11 cellular contexts compared by ENCODE assay signal in genomic region chr10:3538291-3538849, GRCh38.
DNase-seq lines count a peak whose midpoint lies in the region; TF ChIP-seq lines count a peak whose summit lies in the region.
"Had no signal": no experiment of that assay in that cellular context is flagged by ENCODE, and none has a peak within 500 bp of the region (broad histone marks: within the 10 kb centered on the region; RNA-seq: fewer than 3 reads in every experiment).

No MANE protein-coding gene starts in this region.

- no peak overlapping the region for H3K9ac ChIP-seq in neuronal stem cell (ENCODE audit: low read depth, low read length, poor library complexity)

- no peak overlapping the region for H3K4me2 ChIP-seq in neuronal stem cell (ENCODE audit: insufficient read depth, low read length, poor library complexity, severe bottlenecking)

- peak overlapping the region; percentile 63 for H3K18ac ChIP-seq in neuronal stem cell (ENCODE audit: low read length)

- no peak overlapping the region for H3K4ac ChIP-seq in neuronal stem cell (ENCODE audit: low read length)

- H3K23ac ChIP-seq in neuronal stem cell (ENCODE audit: low read depth, low read length, poor library complexity): peak overlapping the region; percentile 63

- no peaks in the 10 kb centered on the region for H3K36me3 ChIP-seq in neuronal stem cell (replicated peaks in 1 of 2; ENCODE audit: control insufficient read depth in 2 of 2, insufficient read depth in 2 of 2, low read length in 2 of 2)

- H3K27me3 ChIP-seq in neuronal stem cell (ENCODE audit: control insufficient read depth in 3 of 3, insufficient read depth in 3 of 3, low read depth in 1 of 3, low read length in 3 of 3): no peaks in the 10 kb centered on the region

- no peak overlapping the region for H2AK5ac ChIP-seq in neuronal stem cell (ENCODE audit: low read depth, low read length)

- DNase-seq in DMS53 (lab: John Stamatoyannopoulos, UW): peak; percentile 96
- DNase-seq in NCI-H2029 treated with DMSO at 0.1 percent for 48 hours (lab: John Stamatoyannopoulos, UW): peak; percentile 27
- no peak for DNase-seq in coronary artery (ENCODE audit: low spot score)
- no peak for DNase-seq in neuronal stem cell (ENCODE audit: low spot score)
- no peak for DNase-seq in NCI-H1105 treated with DMSO at 0.1 percent for 48 hours (lab: John Stamatoyannopoulos, UW)
- no peak for DNase-seq in DMS79 treated with DMSO at 0.1 percent for 48 hours (lab: John Stamatoyannopoulos, UW)
- no peak for DNase-seq in NCI-H2171 (lab: John Stamatoyannopoulos, UW)
- no peak for DNase-seq in DMS79 (lab: John Stamatoyannopoulos, UW)
- DNase-seq: activated CD8-positive, alpha-beta memory T cell treated with anti-CD3 and anti-CD28 coated beads, Interleukin-2, amount 10 ng/mL, durations not matched to agents 7 days and 5 days; left colon; NCI-H524 had no signal

- no peak for TF ChIP-seq CTCF in coronary artery (IDR thresholded peaks at IDR 0.05)

- no peak overlapping the region for H3K14ac ChIP-seq in neuronal stem cell (ENCODE audit: low read length)

- H3K79me1 ChIP-seq in neuronal stem cell (ENCODE audit: low read depth, low read length): no peaks in the 10 kb centered on the region

- no peak overlapping the region for H4K8ac ChIP-seq in neuronal stem cell (ENCODE audit: low read depth, low read length)

- H3K4me3 ChIP-seq in coronary artery (peak overlapping the region; percentile 38), neuronal stem cell (ENCODE audit: low read length in 2 of 2) (no peak overlapping the region)

- no peak overlapping the region for H2BK5ac ChIP-seq in neuronal stem cell (ENCODE audit: low read length)

- no peak overlapping the region for H4K91ac ChIP-seq in neuronal stem cell (ENCODE audit: low read depth, low read length, poor library complexity)

- peak overlapping the region; percentile 48 to 60 for H3K27ac ChIP-seq in coronary artery
- no peak overlapping the region for H3K27ac ChIP-seq in neuronal stem cell (replicated peaks; ENCODE audit: low read length)

- peaks cover 4% of the 10 kb centered on the region in 2 donors for H3K4me1 ChIP-seq in neuronal stem cell (ENCODE audit: control insufficient read depth in 2 of 2, insufficient read depth in 1 of 2, low read depth in 1 of 2, low read length in 2 of 2)

- no peak overlapping the region for H2BK120ac ChIP-seq in neuronal stem cell (ENCODE audit: low read depth, low read length)

- H2AFZ ChIP-seq in neuronal stem cell (ENCODE audit: low read length): peak overlapping the region; percentile 83

- H2BK15ac ChIP-seq in neuronal stem cell (ENCODE audit: low read length): peak overlapping the region; percentile 41

- H3K9me3 ChIP-seq in neuronal stem cell (replicated peaks in 1 of 2; ENCODE audit: control insufficient read depth in 2 of 2, insufficient read depth in 1 of 2, low read depth in 1 of 2, low read length in 2 of 2): no peaks in the 10 kb centered on the region

- WGBS in neuronal stem cell (ENCODE audit: extremely low coverage in 2 of 2, insufficient read length in 2 of 2, insufficient replicate concordance in 1 of 2), 2 donors: no CpG with 5 or more reads among the region's 9 CpGs

- peak overlapping the region; percentile 93 for H2BK12ac ChIP-seq in neuronal stem cell (ENCODE audit: low read length)

Comparison
In these comparisons a context has a peak if more than half of its experiments do, and no peak if none do; other contexts are left out.
1. DNase-seq: peak in DMS53 (single experiment) and NCI-H2029 treated with DMSO at 0.1 percent for 48 hours (single experiment); none in coronary artery (single experiment), neuronal stem cell (single experiment), NCI-H1105 treated with DMSO at 0.1 percent for 48 hours (single experiment), DMS79 treated with DMSO at 0.1 percent for 48 hours (single experiment), NCI-H2171 (single experiment) and DMS79 (single experiment).